In the genomic region with DNA sequence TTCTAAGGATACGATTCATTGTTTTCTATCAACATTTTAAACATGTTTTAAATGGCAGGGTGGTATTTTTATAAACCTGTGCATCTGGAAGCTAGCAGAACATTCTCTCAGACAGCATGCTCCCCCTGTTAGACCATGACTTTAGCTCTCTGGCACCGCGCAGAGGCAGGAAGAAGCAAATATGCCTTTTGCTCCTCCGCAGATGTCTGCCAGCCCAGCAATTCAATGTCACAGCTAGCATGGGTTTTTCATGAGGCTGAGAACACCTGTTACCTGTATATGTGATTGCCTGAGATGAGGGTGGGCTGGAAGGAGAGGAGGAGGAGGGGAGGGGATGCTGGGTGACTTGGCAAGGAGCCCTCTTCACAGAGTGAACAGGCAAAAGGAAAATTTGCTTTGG, we compare ENCODE assay signal across 8 cellular contexts. TPM values are rescaled to one million over a fixed set of nuclear protein-coding genes. Genes with fewer than 3 reads are reported as not detected.
DNase-seq lines count a peak whose midpoint lies in the region; ATAC-seq and TF ChIP-seq lines count a peak whose summit lies in the region.

No MANE protein-coding gene starts in this region.

- no peaks in the 10 kb centered on the region for H3K27me3 ChIP-seq in Loucy (ENCODE audit: insufficient read depth, low read length, poor library complexity, severe bottlenecking)
- no peaks in the 10 kb centered on the region for H3K27me3 ChIP-seq in adrenal gland
- H3K27me3 ChIP-seq in neuronal stem cell (ENCODE audit: control insufficient read depth in 3 of 3, insufficient read depth in 3 of 3, low read depth in 1 of 3, low read length in 3 of 3): no peaks in the 10 kb centered on the region

- H3K23ac ChIP-seq in neuronal stem cell (ENCODE audit: low read depth, low read length, poor library complexity): no peak overlapping the region

- H3K79me2 ChIP-seq in Loucy (ENCODE audit: insufficient read depth, low read length): peaks cover 75% of the 10 kb centered on the region

- H3K4ac ChIP-seq in neuronal stem cell (ENCODE audit: low read length): no peak overlapping the region

- TF ChIP-seq CTCF in Loucy (conservative IDR thresholded peaks at IDR 0.05; ENCODE audit: low read length) (peak; percentile 86), adrenal gland (IDR thresholded peaks at IDR 0.05) (peak; percentile 44 to 80 (median 71))

- H3F3A ChIP-seq in Loucy (ENCODE audit: low read depth): no peaks in the 10 kb centered on the region; the same call in 1 of the 2 replicates

- peak overlapping the region; percentile 100 for H3K4me2 ChIP-seq in Loucy (ENCODE audit: low read depth, low read length, poor library complexity, severe bottlenecking)
- H3K4me2 ChIP-seq in neuronal stem cell (ENCODE audit: insufficient read depth, low read length, poor library complexity, severe bottlenecking): no peak overlapping the region

- H2BK5ac ChIP-seq in neuronal stem cell (ENCODE audit: low read length): no peak overlapping the region

- no peak overlapping the region for H3K14ac ChIP-seq in neuronal stem cell (ENCODE audit: low read length)

- H3K4me1 ChIP-seq in Loucy (ENCODE audit: insufficient read depth, low read length, poor library complexity, severe bottlenecking) (peaks cover 41% of the 10 kb centered on the region), adrenal gland (replicated peaks in 1 of 2) (peaks cover 23 to 72% of the 10 kb centered on the region in 2 donors), neuronal stem cell (ENCODE audit: control insufficient read depth in 2 of 2, insufficient read depth in 1 of 2, low read depth in 1 of 2, low read length in 2 of 2) (peaks cover 3 to 11% of the 10 kb centered on the region in 2 donors)

- H3K36me3 ChIP-seq in Loucy (ENCODE audit: insufficient read depth, low read length) (peaks cover 43% of the 10 kb centered on the region), adrenal gland (replicated peaks in 1 of 2) (peaks cover 0 to 51% of the 10 kb centered on the region in 2 donors), neuronal stem cell (replicated peaks in 1 of 2; ENCODE audit: control insufficient read depth in 2 of 2, insufficient read depth in 2 of 2, low read length in 2 of 2) (peaks cover 37 to 89% of the 10 kb centered on the region in 2 donors)

- no peak overlapping the region for H2BK15ac ChIP-seq in neuronal stem cell (ENCODE audit: low read length)

- H3K4me3 ChIP-seq in Loucy (ENCODE audit: low read length, poor library complexity, severe bottlenecking) (peak overlapping the region; percentile 7), adrenal gland (no peak overlapping the region), neuronal stem cell (ENCODE audit: low read length in 2 of 2) (no peak overlapping the region)

- ATAC-seq in GM18861 (IDR thresholded peaks at IDR 0.05; ENCODE audit: unreplicated experiment): no peak

- TF ChIP-seq POLR2A in adrenal gland (IDR thresholded peaks at IDR 0.05): no peak

- H2AK5ac ChIP-seq in neuronal stem cell (ENCODE audit: low read depth, low read length): no peak overlapping the region

- peak overlapping the region in 3 of 5 donors; percentile 30 to 78 (median 39) for H3K27ac ChIP-seq in adrenal gland
- H3K27ac ChIP-seq in substantia nigra (ENCODE audit: low read depth, low read length, poor library complexity, severe bottlenecking): peak overlapping the region; percentile 72
- no peak overlapping the region for H3K27ac ChIP-seq in neuronal stem cell (replicated peaks; ENCODE audit: low read length)

- peaks cover 54% of the 10 kb centered on the region for H4K20me1 ChIP-seq in Loucy (ENCODE audit: insufficient read depth, low read length, poor library complexity, severe bottlenecking)

- H4K91ac ChIP-seq in neuronal stem cell (ENCODE audit: low read depth, low read length, poor library complexity): no peak overlapping the region

- H3K9ac ChIP-seq in Loucy (ENCODE audit: low read depth, low read length, poor library complexity, severe bottlenecking) (peak overlapping the region; percentile 49), neuronal stem cell (ENCODE audit: low read depth, low read length, poor library complexity) (no peak overlapping the region)

- H3K18ac ChIP-seq in neuronal stem cell (ENCODE audit: low read length): no peak overlapping the region

- DNase-seq in COR-L47 (lab: John Stamatoyannopoulos, UW) (peak; percentile 51), adrenal gland (peak; percentile 66 to 81 (median 76)), hypothalamus (lab: John Stamatoyannopoulos, UW) (peak in 42 of 51 donors; percentile 7 to 84 (median 48)), substantia nigra (lab: John Stamatoyannopoulos, UW) (peak in 42 of 49 donors; percentile 13 to 85 (median 62)), DMS53 (lab: John Stamatoyannopoulos, UW) (no peak), neuronal stem cell (ENCODE audit: low spot score) (no peak)

- H2BK120ac ChIP-seq in neuronal stem cell (ENCODE audit: low read depth, low read length): no peak overlapping the region

- no peak overlapping the region for H4K8ac ChIP-seq in neuronal stem cell (ENCODE audit: low read depth, low read length)

- no peak overlapping the region for H2AFZ ChIP-seq in Loucy (ENCODE audit: low read length)
- no peak overlapping the region for H2AFZ ChIP-seq in neuronal stem cell (ENCODE audit: low read length)

- H3K9me3 ChIP-seq in Loucy (ENCODE audit: insufficient read depth, low read depth, low read length): no peaks in the 10 kb centered on the region
- no peaks in the 10 kb centered on the region for H3K9me3 ChIP-seq in adrenal gland (replicated peaks in 1 of 3)
- no peaks in the 10 kb centered on the region for H3K9me3 ChIP-seq in neuronal stem cell (replicated peaks in 1 of 2; ENCODE audit: control insufficient read depth in 2 of 2, insufficient read depth in 1 of 2, low read depth in 1 of 2, low read length in 2 of 2)

- intact Hi-C loops in adrenal gland (cut with DNase I): loop anchor here (5.0 to 10.0 kb wide), 3 partner anchors 55 to 92 kb away; a partner anchor contains a TSS

- H3K79me1 ChIP-seq in neuronal stem cell (ENCODE audit: low read depth, low read length): peaks cover 11% of the 10 kb centered on the region

- H3K9me2 ChIP-seq in Loucy (replicated peaks; ENCODE audit: low read depth, low read length): no peaks in the 10 kb centered on the region

- H2BK12ac ChIP-seq in neuronal stem cell (ENCODE audit: low read length): no peak overlapping the region

- WGBS in adrenal gland, 4 donors: 16 to 26% (median 25%) methylated on average over 4 of the region's 4 CpGs
- WGBS in neuronal stem cell (ENCODE audit: extremely low coverage in 2 of 2, insufficient read length in 2 of 2, insufficient replicate concordance in 1 of 2), 2 donors: no CpG with 5 or more reads among the region's 4 CpGs

RNA-seq across cellular contexts. Expression of a gene that starts 6.7 kb away (rescaled TPM):
- total RNA-seq in adrenal gland: 100 to 1,000 TPM; 260 to 523 (median 363) TPM
- 100 to 1,000 TPM; 116 to 481 (median 200) TPM for polyA plus RNA-seq in adrenal gland
- 125 TPM for polyA plus RNA-seq in neuronal stem cell (2013, experiment 1 of 2)
- polyA plus RNA-seq in neuronal stem cell (2013, experiment 2 of 2): 118 TPM

RNA-seq across cellular contexts. Expression of a gene that starts 24.8 kb away (rescaled TPM):
- total RNA-seq in adrenal gland: 1 to 10 TPM in 2 of 8 donors, under 1 TPM in 5, not detected in 1; 0.12 to 4.7 (median 0.55) TPM
- polyA plus RNA-seq in adrenal gland: 1 to 10 TPM in 2 of 3 donors, under 1 TPM in 1; 0.29 to 9.3 (median 7.4) TPM
- 0.10 TPM for polyA plus RNA-seq in neuronal stem cell (2013, experiment 1 of 2)
- 0.12 TPM for polyA plus RNA-seq in neuronal stem cell (2013, experiment 2 of 2)

RNA-seq across cellular contexts. Expression of a gene that starts 26.1 kb away (rescaled TPM):
- 100 to 1,000 TPM in 1 of 8 donors, 10 to 100 TPM in 7; 18.3 to 117 (median 35.7) TPM for total RNA-seq in adrenal gland
- 10 to 100 TPM in 1 of 3 donors, 1 to 10 TPM in 2; 3.7 to 28.7 (median 6.9) TPM for polyA plus RNA-seq in adrenal gland
- 0.04 TPM for polyA plus RNA-seq in neuronal stem cell (2013, experiment 1 of 2)
- 0.03 TPM for polyA plus RNA-seq in neuronal stem cell (2013, experiment 2 of 2)

Comparison
In these comparisons a context has a peak if more than half of its experiments do, and no peak if none do; other contexts are left out.
1. DNase-seq: peak in COR-L47 (single experiment), adrenal gland (7 of 7), hypothalamus (42 of 51) and substantia nigra (42 of 49); none in DMS53 (single experiment) and neuronal stem cell (single experiment).